ENCODE assay signal across 20 cellular contexts in genomic region chr1:203684077-203684476, GRCh38. TPM values are rescaled to one million over a fixed set of nuclear protein-coding genes. Genes with fewer than 3 reads are reported as not detected.
DNase-seq lines count a peak whose midpoint lies in the region; ATAC-seq and TF ChIP-seq lines count a peak whose summit lies in the region.
"Had no signal": no experiment of that assay in that cellular context is flagged by ENCODE, and none has a peak within 500 bp of the region (broad histone marks: within the 10 kb centered on the region; RNA-seq: fewer than 3 reads in every experiment).

No MANE protein-coding gene starts in this region.

- H3K4me3 ChIP-seq in HCT116 (replicated peaks in 1 of 2; ENCODE audit: low read depth in 1 of 2, low read length in 2 of 2): peak overlapping the region in 1 of 2 experiments; percentile 75; a peak in 3 of 4 replicates
- H3K4me3 ChIP-seq: A549, GM12878 had no signal

- H3K4me1 ChIP-seq in HCT116 (ENCODE audit: control insufficient read depth in 1 of 2, insufficient read depth in 2 of 2, low read length in 2 of 2): peaks cover 3 to 13% of the 10 kb centered on the region in 2 experiments; a peak in 2 of 4 replicates

- intact Hi-C loops in activated CD4-positive, alpha-beta T cell treated with anti-CD3 and anti-CD28 coated beads, Interleukin-2, amount 10 ng/mL, durations not matched to agents 24 days and 14 days (cut with micrococcal nuclease): no loop called here
- intact Hi-C loops in HCT116 (cut with micrococcal nuclease): no loop called here

- H3K27me3 Mint-ChIP-seq in activated CD4-positive, alpha-beta T cell treated with anti-CD3 and anti-CD28 coated beads, Interleukin-2, amount 10 ng/mL, durations not matched to agents 24 days and 14 days: no peaks in the 10 kb centered on the region
- H3K27me3 Mint-ChIP-seq in endothelial cell (ENCODE audit: unreplicated experiment) (peaks cover 13% of the 10 kb centered on the region), osteocyte (ENCODE audit: unreplicated experiment) (no peaks in the 10 kb centered on the region)
- H3K27me3 Mint-ChIP-seq: IgD-negative memory B cell had no signal

- POLR2A ChIA-PET in HCT116 (lab: Charles Lee): interaction anchor here (1.1 kb wide), 1 partner anchor 46 kb away, joined by 7 read pairs; no protein-coding TSS in a partner anchor

- 0 out of 4 replicates have a peak, but pooled peaks cover 0 to 2% of the 10 kb centered on the region in 2 experiments for H3K36me3 ChIP-seq in HCT116 (ENCODE audit: control insufficient read depth in 1 of 2, insufficient read depth in 2 of 2, low read length in 2 of 2)

- CTCF ChIA-PET in HCT116 (lab: Charles Lee): no interaction called here

- DNase-seq in activated CD4-positive, alpha-beta T cell treated with anti-CD3 and anti-CD28 coated beads, Interleukin-2, amount 10 ng/mL, durations not matched to agents 24 days and 14 days: no peak
- no peak for DNase-seq in activated CD4-positive, alpha-beta T cell treated with anti-CD3 and anti-CD28 coated beads, Interleukin-2, amount 50 U/mL, for 1 hour
- DNase-seq in HCT116 (ENCODE audit: low read depth, low spot score) (no peak), endothelial cell (ENCODE audit: low spot score) (no peak), osteocyte (ENCODE audit: extremely low spot score, unreplicated experiment) (no peak), iPS-NIHi7 (ENCODE audit: extremely low spot score) (no peak), dermis blood vessel endothelial cell (no peak)
- DNase-seq: DMS79, H7, MV-4-11, NCI-H1436, NCI-H2081, NCI-H524, OCI-M1, RPMI8226 had no signal

- H3K4me1 Mint-ChIP-seq in activated CD4-positive, alpha-beta T cell treated with anti-CD3 and anti-CD28 coated beads, Interleukin-2, amount 10 ng/mL, durations not matched to agents 24 days and 14 days: peaks cover 36% of the 10 kb centered on the region
- H3K4me1 Mint-ChIP-seq in endothelial cell (ENCODE audit: unreplicated experiment) (peaks cover 60% of the 10 kb centered on the region), osteocyte (ENCODE audit: unreplicated experiment) (peaks cover 21% of the 10 kb centered on the region)

- H3K79me2 ChIP-seq in HCT116 (ENCODE audit: insufficient read depth, low read length): peaks cover 31% of the 10 kb centered on the region

- H3K27ac Mint-ChIP-seq in activated CD4-positive, alpha-beta T cell treated with anti-CD3 and anti-CD28 coated beads, Interleukin-2, amount 10 ng/mL, durations not matched to agents 24 days and 14 days: peak overlapping the region; percentile 34
- H3K27ac Mint-ChIP-seq in endothelial cell (ENCODE audit: unreplicated experiment) (peak overlapping the region; percentile 97), osteocyte (ENCODE audit: unreplicated experiment) (peak overlapping the region; percentile 34)
- H3K27ac Mint-ChIP-seq: IgD-negative memory B cell had no signal

- RAD21 ChIA-PET in HCT116 (lab: Charles Lee; ENCODE audit: low non-redundant PET in 1 of 2, low total read pairs in 2 of 2, uncharacterized antibody in 2 of 2, unreplicated experiment in 2 of 2): interaction anchor here in 1 of 2 experiments (0.7 kb wide), 1 partner anchor 76 kb away, joined by 3 read pairs; no protein-coding TSS in a partner anchor

- no peaks in the 10 kb centered on the region for H3K9me2 ChIP-seq in HCT116 (ENCODE audit: insufficient read depth)

- no peak overlapping the region for H2AFZ ChIP-seq in HCT116 (ENCODE audit: low read depth, low read length, poor library complexity, severe bottlenecking)

- BruUV-seq in HCT116 (replicated peaks; lab: Mats Ljungman, UMichigan): no TSS peak

- H3K4me2 ChIP-seq in HCT116 (ENCODE audit: low read length): peak overlapping the region; percentile 95; the same call in 1 of the 2 replicates
- H3K4me2 ChIP-seq: A549 had no signal

- peaks cover 50% of the 10 kb centered on the region for H3K36me3 Mint-ChIP-seq in activated CD4-positive, alpha-beta T cell treated with anti-CD3 and anti-CD28 coated beads, Interleukin-2, amount 10 ng/mL, durations not matched to agents 24 days and 14 days (ENCODE audit: low read depth)
- H3K36me3 Mint-ChIP-seq in endothelial cell (ENCODE audit: low read depth, unreplicated experiment) (peaks cover 36% of the 10 kb centered on the region), osteocyte (ENCODE audit: unreplicated experiment) (peaks cover 13% of the 10 kb centered on the region)

- no peak for ATAC-seq in HCT116
- no peak for ATAC-seq in GM19328 (IDR thresholded peaks at IDR 0.05; ENCODE audit: unreplicated experiment)
- ATAC-seq: A549, GM12878 had no signal

- H3K27ac ChIP-seq in HCT116 (ENCODE audit: low read depth, low read length): no peak overlapping the region
- H3K27ac ChIP-seq: A549 had no signal

- H3K9ac ChIP-seq in HCT116 (ENCODE audit: low read length): no peak overlapping the region

- H3K9me3 ChIP-seq in HCT116 (ENCODE audit: control insufficient read depth in 1 of 2, insufficient read depth in 1 of 2, low read depth in 1 of 2, low read length in 2 of 2): no peaks in the 10 kb centered on the region
- H3K9me3 ChIP-seq: A549 had no signal

- H4K20me1 ChIP-seq in HCT116 (ENCODE audit: insufficient read depth): no peaks in the 10 kb centered on the region

- no peak for TF ChIP-seq CTCF in HCT116 (IDR thresholded peaks at IDR 0.05 in 2 of 3, conservative IDR thresholded peaks at IDR 0.05 in 1 of 3; ENCODE audit: borderline replicate concordance in 1 of 3, insufficient read depth in 1 of 3, low read depth in 2 of 3, low read length in 2 of 3)
- no peak for TF ChIP-seq CTCF in endothelial cell (IDR thresholded peaks at IDR 0.05; ENCODE audit: unreplicated experiment)
- no peak for TF ChIP-seq CTCF in osteocyte (IDR thresholded peaks at IDR 0.05)

- TF ChIP-seq RAD21 in HCT116 (IDR thresholded peaks at IDR 0.05; ENCODE audit: low read depth): no peak

- H3K4me3 Mint-ChIP-seq in activated CD4-positive, alpha-beta T cell treated with anti-CD3 and anti-CD28 coated beads, Interleukin-2, amount 10 ng/mL, durations not matched to agents 24 days and 14 days: no peak overlapping the region
- H3K4me3 Mint-ChIP-seq in endothelial cell (ENCODE audit: unreplicated experiment) (no peak overlapping the region), osteocyte (ENCODE audit: unreplicated experiment) (no peak overlapping the region)
- H3K4me3 Mint-ChIP-seq: CD14-positive monocyte, IgD-negative memory B cell had no signal

- H3K9me3 Mint-ChIP-seq in activated CD4-positive, alpha-beta T cell treated with anti-CD3 and anti-CD28 coated beads, Interleukin-2, amount 10 ng/mL, durations not matched to agents 24 days and 14 days: no peaks in the 10 kb centered on the region
- H3K9me3 Mint-ChIP-seq in endothelial cell (ENCODE audit: unreplicated experiment) (no peaks in the 10 kb centered on the region), osteocyte (ENCODE audit: unreplicated experiment) (no peaks in the 10 kb centered on the region)
- H3K9me3 Mint-ChIP-seq: CD14-positive monocyte, IgD-negative memory B cell had no signal

- H3K27me3 ChIP-seq in HCT116 (ENCODE audit: insufficient read depth, low read length): no peaks in the 10 kb centered on the region

- no peak for TF ChIP-seq POLR2A in HCT116 (IDR thresholded peaks at IDR 0.05; ENCODE audit: borderline replicate concordance, extremely low read depth, insufficient read depth, insufficient read length)

TF ChIP-seq in HCT116, 20 proteins besides CTCF, POLR2A, EP300 and RAD21:
- TF ChIP-seq ZFX (IDR thresholded peaks at IDR 0.05): no peak
- TF ChIP-seq JUND (IDR thresholded peaks at IDR 0.05): no peak
- TF ChIP-seq SP1 (IDR thresholded peaks at IDR 0.05; ENCODE audit: low read depth): no peak
- no peak for TF ChIP-seq ZNF274 (IDR thresholded peaks at IDR 0.05; ENCODE audit: low read depth, low read length)
- TF ChIP-seq ELF1 (IDR thresholded peaks at IDR 0.05; ENCODE audit: borderline replicate concordance, low read depth): no peak
- no peak for TF ChIP-seq CEBPB (IDR thresholded peaks at IDR 0.05; ENCODE audit: low read depth)
- no peak for TF ChIP-seq YY1 (IDR thresholded peaks at IDR 0.05; ENCODE audit: extremely low read depth, insufficient replicate concordance, low read depth, low read length)
- TF ChIP-seq EZH2 (IDR thresholded peaks at IDR 0.05): no peak
- TF ChIP-seq, protein P1, sequence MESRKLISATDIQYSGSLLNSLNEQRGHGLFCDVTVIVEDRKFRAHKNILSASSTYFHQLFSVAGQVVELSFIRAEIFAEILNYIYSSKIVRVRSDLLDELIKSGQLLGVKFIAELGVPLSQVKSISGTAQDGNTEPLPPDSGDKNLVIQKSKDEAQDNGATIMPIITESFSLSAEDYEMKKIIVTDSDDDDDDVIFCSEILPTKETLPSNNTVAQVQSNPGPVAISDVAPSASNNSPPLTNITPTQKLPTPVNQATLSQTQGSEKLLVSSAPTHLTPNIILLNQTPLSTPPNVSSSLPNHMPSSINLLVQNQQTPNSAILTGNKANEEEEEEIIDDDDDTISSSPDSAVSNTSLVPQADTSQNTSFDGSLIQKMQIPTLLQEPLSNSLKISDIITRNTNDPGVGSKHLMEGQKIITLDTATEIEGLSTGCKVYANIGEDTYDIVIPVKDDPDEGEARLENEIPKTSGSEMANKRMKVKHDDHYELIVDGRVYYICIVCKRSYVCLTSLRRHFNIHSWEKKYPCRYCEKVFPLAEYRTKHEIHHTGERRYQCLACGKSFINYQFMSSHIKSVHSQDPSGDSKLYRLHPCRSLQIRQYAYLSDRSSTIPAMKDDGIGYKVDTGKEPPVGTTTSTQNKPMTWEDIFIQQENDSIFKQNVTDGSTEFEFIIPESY (IDR thresholded peaks at IDR 0.05; ENCODE audit: extremely low read depth, insufficient replicate concordance, low read length): no peak
- TF ChIP-seq, protein P2, sequence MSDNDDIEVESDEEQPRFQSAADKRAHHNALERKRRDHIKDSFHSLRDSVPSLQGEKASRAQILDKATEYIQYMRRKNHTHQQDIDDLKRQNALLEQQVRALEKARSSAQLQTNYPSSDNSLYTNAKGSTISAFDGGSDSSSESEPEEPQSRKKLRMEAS (IDR thresholded peaks at IDR 0.05): no peak
- no peak for TF ChIP-seq FOSL1 (IDR thresholded peaks at IDR 0.05; ENCODE audit: low read depth)
TF ChIP-seq in HCT116: peak in this region for 0.

RNA-seq across cellular contexts. Expression of gene ATP2B4, which starts 57.4 kb away (rescaled TPM):
- total RNA-seq in activated CD4-positive, alpha-beta T cell treated with anti-CD3 and anti-CD28 coated beads, Interleukin-2, amount 10 ng/mL, durations not matched to agents 24 days and 14 days: 32.7 and 33.5 TPM in 2 replicates
- total RNA-seq in HCT116 (2021; ENCODE audit: unreplicated experiment) (37.1 TPM), endothelial cell (ENCODE audit: unreplicated experiment) (137 TPM), osteocyte (39.4 and 42.1 TPM in 2 replicates), dermis blood vessel endothelial cell (108 and 145 TPM in 2 replicates)
- polyA plus RNA-seq in HCT116 (2012): 22.3 and 25.3 TPM in 2 replicates

Comparison
In these comparisons a context has a peak if more than half of its experiments do, and no peak if none do; other contexts are left out.
1. H3K27ac Mint-ChIP-seq: peak in every context shown above with its lines; median percentile 97 in endothelial cell; 34 in activated CD4-positive, alpha-beta T cell treated with anti-CD3 and anti-CD28 coated beads, Interleukin-2, amount 10 ng/mL, durations not matched to agents 24 days and 14 days; 34 in osteocyte.